Comparison of ENCODE assay signal across 8 cellular contexts in the genomic region with DNA sequence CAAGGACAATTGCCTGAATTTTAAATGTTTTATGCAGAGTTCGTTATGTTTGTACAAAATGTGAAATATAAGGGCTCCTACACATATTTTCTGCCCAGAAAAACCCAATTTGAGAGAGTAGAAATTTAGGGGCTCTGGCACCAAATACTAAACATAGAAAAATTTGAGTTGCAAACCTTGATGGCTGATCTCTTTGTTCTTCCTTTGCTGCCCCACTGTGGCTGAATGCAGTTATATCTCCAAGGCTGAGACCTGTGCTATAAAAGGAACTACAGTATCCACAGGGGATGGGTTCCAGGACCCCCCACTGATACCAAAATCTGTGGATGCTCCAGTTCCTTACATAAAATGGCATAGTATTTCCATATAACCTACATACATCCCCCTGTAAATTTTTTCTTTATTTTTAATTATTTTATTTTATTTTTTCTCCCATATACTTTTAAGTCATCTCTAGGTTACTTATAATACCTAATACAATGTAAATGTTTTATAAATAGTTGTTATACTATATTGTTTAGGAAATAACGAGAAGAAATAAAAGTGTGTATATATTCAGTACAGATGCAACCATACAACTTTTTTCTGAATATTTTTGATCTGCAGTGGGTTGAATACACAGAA. TPM values are rescaled to one million over a fixed set of nuclear protein-coding genes. Genes with fewer than 3 reads are reported as not detected.
DNase-seq lines count a peak whose midpoint lies in the region; ATAC-seq and TF ChIP-seq lines count a peak whose summit lies in the region.

No MANE protein-coding gene starts in this region.

- no peaks in the 10 kb centered on the region for H3K4me1 Mint-ChIP-seq in activated T-helper 2 cell treated with anti-CD3 and anti-CD28 coated beads, Interferon-gamma antibody, Interleukin-2, Interleukin-4, amounts not matched to agents 10 μg/mL and 5 μg/mL and 100 μg/mL, durations not matched to agents 14 hours and 24 hours and 36 hours (ENCODE audit: low read depth)

- no peak for ATAC-seq in HG03039 (IDR thresholded peaks at IDR 0.05; ENCODE audit: unreplicated experiment)

- CTCF ChIA-PET in AG04450 (lab: Charles Lee), result interaction anchor here (0.8 to 1.9 kb wide), 5 partner anchors 20 to 322 kb away, joined by 3 to 20 read pairs (median 7); no protein-coding TSS in a partner anchor

- no peaks in the 10 kb centered on the region for H3K9me3 ChIP-seq in AG04450 (ENCODE audit: control insufficient read depth, insufficient read depth, low read length)

- H3K9me3 Mint-ChIP-seq in activated T-helper 2 cell treated with anti-CD3 and anti-CD28 coated beads, Interferon-gamma antibody, Interleukin-2, Interleukin-4, amounts not matched to agents 10 μg/mL and 5 μg/mL and 100 μg/mL, durations not matched to agents 14 hours and 24 hours and 36 hours, result no peaks in the 10 kb centered on the region

- H3K27me3 ChIP-seq in AG04450 (ENCODE audit: control insufficient read depth, insufficient read depth, low read length), result peaks cover 9% of the 10 kb centered on the region

- intact Hi-C loops in activated T-helper 2 cell treated with anti-CD3 and anti-CD28 coated beads, Interferon-gamma antibody, Interleukin-2, Interleukin-4, amounts not matched to agents 10 μg/mL and 5 μg/mL and 100 μg/mL, durations not matched to agents 14 hours and 24 hours and 36 hours (cut with micrococcal nuclease), result loop anchor here (1.0 kb wide), 1 partner anchor 321 kb away; no protein-coding TSS in a partner anchor

- H3K4me3 ChIP-seq in AG04450 (ENCODE audit: low read depth, low read length) (no peak overlapping the region), GM12865 (ENCODE audit: low read depth, low read length) (no peak overlapping the region), fibroblast of the aortic adventitia (ENCODE audit: low read depth, low read length) (no peak overlapping the region)

- H3K27ac Mint-ChIP-seq in activated T-helper 2 cell treated with anti-CD3 and anti-CD28 coated beads, Interferon-gamma antibody, Interleukin-2, Interleukin-4, amounts not matched to agents 10 μg/mL and 5 μg/mL and 100 μg/mL, durations not matched to agents 14 hours and 24 hours and 36 hours, result no peak overlapping the region

- TF ChIP-seq CTCF in AG04450 (IDR thresholded peaks at IDR 0.05; ENCODE audit: low read depth, low read length) (peak; percentile 68), GM12865 (IDR thresholded peaks at IDR 0.05; ENCODE audit: insufficient read depth, low read depth, low read length, missing control alignments) (peak; percentile 45), fibroblast of the aortic adventitia (IDR thresholded peaks at IDR 0.05; ENCODE audit: insufficient read depth, low read length) (peak; percentile 73)

- H3K27me3 Mint-ChIP-seq in activated T-helper 2 cell treated with anti-CD3 and anti-CD28 coated beads, Interferon-gamma antibody, Interleukin-2, Interleukin-4, amounts not matched to agents 10 μg/mL and 5 μg/mL and 100 μg/mL, durations not matched to agents 14 hours and 24 hours and 36 hours (ENCODE audit: low read depth), result peaks cover 42% of the 10 kb centered on the region

- H3K36me3 Mint-ChIP-seq in activated T-helper 2 cell treated with anti-CD3 and anti-CD28 coated beads, Interferon-gamma antibody, Interleukin-2, Interleukin-4, amounts not matched to agents 10 μg/mL and 5 μg/mL and 100 μg/mL, durations not matched to agents 14 hours and 24 hours and 36 hours (ENCODE audit: low read depth), result no peaks in the 10 kb centered on the region

- H3K27ac ChIP-seq in AG04450 (ENCODE audit: low read depth, low read length), result no peak overlapping the region

- POLR2A ChIA-PET in AG04450 (lab: Yijun Ruan, JAX), result no interaction called here

- DNase-seq in AG04450 (ENCODE audit: low read depth, low spot score) (no peak), GM12865 (ENCODE audit: low read depth) (peak; percentile 40), NCI-H2171 (lab: John Stamatoyannopoulos, UW) (peak; percentile 20), fibroblast of the aortic adventitia (ENCODE audit: low read depth) (peak; percentile 60), occipital lobe (lab: John Stamatoyannopoulos, UW) (peak; percentile 9)
- DNase-seq in activated CD4-positive, alpha-beta T cell treated with anti-CD3 and anti-CD28 coated beads, Interleukin-2, amount 50 U/mL, for 48 hours, result peak; percentile 21 to 35
- DNase-seq in activated T-helper 2 cell treated with anti-CD3 and anti-CD28 coated beads, Interferon-gamma antibody, Interleukin-2, Interleukin-4, amounts not matched to agents 10 μg/mL and 5 μg/mL and 100 μg/mL, durations not matched to agents 14 hours and 24 hours and 36 hours (ENCODE audit: low spot score), result no peak

- no peak overlapping the region for H3K4me3 Mint-ChIP-seq in activated T-helper 2 cell treated with anti-CD3 and anti-CD28 coated beads, Interferon-gamma antibody, Interleukin-2, Interleukin-4, amounts not matched to agents 10 μg/mL and 5 μg/mL and 100 μg/mL, durations not matched to agents 14 hours and 24 hours and 36 hours (ENCODE audit: low read depth)

RNA-seq across cellular contexts. Expression of a gene that starts 22.5 kb away (rescaled TPM):
- polyA plus RNA-seq in AG04450 (2011; rRNA removed), result 0.07 TPM in 1 of 2 replicates, not detected in the other
- polyA minus RNA-seq in AG04450 (2011; rRNA and poly(A)+ RNA removed), result not detected in 2 replicates
- total RNA-seq in fibroblast of the aortic adventitia (ENCODE audit: low replicate concordance), result 0.36 and 0.41 TPM in 2 replicates
- total RNA-seq in occipital lobe, result 16.7 TPM
- total RNA-seq in activated T-helper 2 cell treated with anti-CD3 and anti-CD28 coated beads, Interferon-gamma antibody, Interleukin-2, Interleukin-4, amounts not matched to agents 10 μg/mL and 5 μg/mL and 100 μg/mL, durations not matched to agents 14 hours and 24 hours and 36 hours, result 0.07 TPM in 1 of 2 replicates, not detected in the other

RNA-seq across cellular contexts. Expression of a gene that starts 45.0 kb away (rescaled TPM):
- polyA plus RNA-seq in AG04450 (2011; rRNA removed), result 185 and 227 TPM in 2 replicates
- polyA minus RNA-seq in AG04450 (2011; rRNA and poly(A)+ RNA removed), result 29.7 and 40.9 TPM in 2 replicates
- total RNA-seq in fibroblast of the aortic adventitia (ENCODE audit: low replicate concordance) (175 and 260 TPM in 2 replicates), occipital lobe (26.4 TPM)
- total RNA-seq in activated T-helper 2 cell treated with anti-CD3 and anti-CD28 coated beads, Interferon-gamma antibody, Interleukin-2, Interleukin-4, amounts not matched to agents 10 μg/mL and 5 μg/mL and 100 μg/mL, durations not matched to agents 14 hours and 24 hours and 36 hours, result 168 and 174 TPM in 2 replicates

RNA-seq across cellular contexts. Expression of a gene that starts 59.3 kb away (rescaled TPM):
- 1.7 TPM in 2 replicates for polyA plus RNA-seq in AG04450 (2011; rRNA removed)
- polyA minus RNA-seq in AG04450 (2011; rRNA and poly(A)+ RNA removed), result 0.97 and 1.2 TPM in 2 replicates
- total RNA-seq in fibroblast of the aortic adventitia (ENCODE audit: low replicate concordance) (3.4 and 8.9 TPM in 2 replicates), occipital lobe (0.62 TPM)
- total RNA-seq in activated T-helper 2 cell treated with anti-CD3 and anti-CD28 coated beads, Interferon-gamma antibody, Interleukin-2, Interleukin-4, amounts not matched to agents 10 μg/mL and 5 μg/mL and 100 μg/mL, durations not matched to agents 14 hours and 24 hours and 36 hours, result 0.57 and 1.4 TPM in 2 replicates

Comparison
In these comparisons a context has a peak if more than half of its experiments do, and no peak if none do; other contexts are left out.
1. DNase-seq: peak in GM12865 (single experiment), NCI-H2171 (single experiment), activated CD4-positive, alpha-beta T cell treated with anti-CD3 and anti-CD28 coated beads, Interleukin-2, amount 50 U/mL, for 48 hours (2 of 2), fibroblast of the aortic adventitia (single experiment) and occipital lobe (single experiment); none in AG04450 (single experiment) and activated T-helper 2 cell treated with anti-CD3 and anti-CD28 coated beads, Interferon-gamma antibody, Interleukin-2, Interleukin-4, amounts not matched to agents 10 μg/mL and 5 μg/mL and 100 μg/mL, durations not matched to agents 14 hours and 24 hours and 36 hours (single experiment).
2. RNA of a gene that starts 22.5 kb away (total RNA-seq): 16.7 TPM in occipital lobe (single experiment); 0.36 to 0.41 TPM in fibroblast of the aortic adventitia and 0.07 TPM in activated T-helper 2 cell treated with anti-CD3 and anti-CD28 coated beads, Interferon-gamma antibody, Interleukin-2, Interleukin-4, amounts not matched to agents 10 μg/mL and 5 μg/mL and 100 μg/mL, durations not matched to agents 14 hours and 24 hours and 36 hours; every median in the first group is over 10 times any median in the second.
3. Peak in every context shown above with its lines, with median percentiles within 50 percentile points of each other: CTCF ChIP-seq.